10 cellular contexts compared by ENCODE assay signal in the genomic region with DNA sequence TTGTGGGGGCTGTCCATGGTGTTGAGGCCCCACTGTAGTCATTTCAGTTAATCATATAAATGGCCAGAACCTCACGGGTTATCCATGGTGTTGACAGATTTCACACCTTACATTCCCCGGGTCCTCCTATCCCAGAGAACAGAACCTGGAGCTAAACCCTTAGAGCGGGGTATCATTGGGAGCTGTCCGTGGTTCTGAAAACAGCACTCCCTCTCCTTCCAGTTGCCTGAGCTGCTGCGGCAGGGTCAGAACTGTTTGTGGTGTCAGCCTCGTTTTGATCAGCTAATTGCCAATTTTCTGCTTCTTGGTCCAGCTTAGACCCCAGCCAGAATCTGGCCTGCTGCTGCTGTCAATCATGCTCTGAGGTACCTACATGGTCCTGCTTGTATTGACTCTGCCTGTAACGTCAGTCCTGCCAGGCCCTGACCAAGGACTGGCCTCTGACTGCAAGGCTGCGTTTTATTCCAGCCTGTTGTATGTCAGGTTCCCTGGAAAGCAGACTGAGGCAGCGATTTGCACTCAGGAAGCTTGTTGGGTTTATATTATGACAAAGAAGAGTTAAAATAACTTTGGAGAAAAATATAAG. TPM values are rescaled to one million over a fixed set of nuclear protein-coding genes. Genes with fewer than 3 reads are reported as not detected.
DNase-seq lines count a peak whose midpoint lies in the region; ATAC-seq and TF ChIP-seq lines count a peak whose summit lies in the region.
"Had no signal": no experiment of that assay in that cellular context is flagged by ENCODE, and none has a peak within 500 bp of the region (broad histone marks: within the 10 kb centered on the region; RNA-seq: fewer than 3 reads in every experiment).

No MANE protein-coding gene starts in this region.

- no peak overlapping the region for H3K4me3 Mint-ChIP-seq in activated CD8-positive, alpha-beta T cell treated with anti-CD3 and anti-CD28 coated beads, Interleukin-2, amount 10 ng/mL, durations not matched to agents 7 days and 5 days

- no peaks in the 10 kb centered on the region for H3K9me3 Mint-ChIP-seq in activated CD8-positive, alpha-beta T cell treated with anti-CD3 and anti-CD28 coated beads, Interleukin-2, amount 10 ng/mL, durations not matched to agents 7 days and 5 days (ENCODE audit: insufficient read depth)

- H3K4me3 ChIP-seq in coronary artery: no peak overlapping the region
- H3K4me3 ChIP-seq: ovary had no signal

- DNase-seq in Caki2 (ENCODE audit: low read depth): peak; percentile 43
- DNase-seq in HUDEP-2 (lab: John Stamatoyannopoulos, UW; ENCODE audit: unreplicated experiment in 76 of 76): peak in 47 of 76 experiments; percentile 2 to 58 (median 27)
- peak; percentile 51 for DNase-seq in activated CD8-positive, alpha-beta T cell treated with anti-CD3 and anti-CD28 coated beads, Interleukin-2, amount 10 ng/mL, durations not matched to agents 7 days and 5 days
- DNase-seq in kidney glomerular epithelial cell (lab: John Stamatoyannopoulos, UW): peak; percentile 24
- DNase-seq in activated CD4-positive, CD25-positive, alpha-beta regulatory T cell treated with anti-CD3 and anti-CD28 coated beads, Interleukin-2, amount 50 U/mL, for 72 hours: no peak
- DNase-seq in coronary artery (ENCODE audit: low spot score): no peak
- DNase-seq in effector CD4-positive, alpha-beta T cell: no peak
- DNase-seq: cerebellar nuclear complex had no signal

- H3K27ac Mint-ChIP-seq in activated CD8-positive, alpha-beta T cell treated with anti-CD3 and anti-CD28 coated beads, Interleukin-2, amount 10 ng/mL, durations not matched to agents 7 days and 5 days: no peak overlapping the region

- POLR2A ChIA-PET in activated CD8-positive, alpha-beta T cell treated with anti-CD3 and anti-CD28 coated beads, Interleukin-2, amount 10 ng/mL, durations not matched to agents 7 days and 5 days (lab: Charles Lee): no interaction called here

- H3K27ac ChIP-seq in coronary artery: no peak overlapping the region
- H3K27ac ChIP-seq: ovary had no signal

- no peaks in the 10 kb centered on the region for H3K27me3 Mint-ChIP-seq in activated CD8-positive, alpha-beta T cell treated with anti-CD3 and anti-CD28 coated beads, Interleukin-2, amount 10 ng/mL, durations not matched to agents 7 days and 5 days (ENCODE audit: low read depth)

- TF ChIP-seq CTCF in coronary artery (IDR thresholded peaks at IDR 0.05): no peak

- no peak for ATAC-seq in activated CD8-positive, alpha-beta T cell treated with anti-CD3 and anti-CD28 coated beads, Interleukin-2, amount 10 ng/mL, durations not matched to agents 7 days and 5 days
- ATAC-seq in HG03139 (IDR thresholded peaks at IDR 0.05; ENCODE audit: unreplicated experiment): no peak

- in situ Hi-C loops in Caki2 (cut with HindIII; ENCODE audit: low pct_unique_long_range_greater_than_20kb, low sequenced_read_pairs): no loop called here

- H3K36me3 Mint-ChIP-seq in activated CD8-positive, alpha-beta T cell treated with anti-CD3 and anti-CD28 coated beads, Interleukin-2, amount 10 ng/mL, durations not matched to agents 7 days and 5 days (ENCODE audit: low read depth): no peaks in the 10 kb centered on the region

- H3K4me1 Mint-ChIP-seq in activated CD8-positive, alpha-beta T cell treated with anti-CD3 and anti-CD28 coated beads, Interleukin-2, amount 10 ng/mL, durations not matched to agents 7 days and 5 days (ENCODE audit: low read depth): no peaks in the 10 kb centered on the region

- CTCF ChIA-PET in activated CD8-positive, alpha-beta T cell treated with anti-CD3 and anti-CD28 coated beads, Interleukin-2, amount 10 ng/mL, durations not matched to agents 7 days and 5 days (lab: Charles Lee): interaction anchor here (1.4 kb wide), 1 partner anchor 325 kb away, joined by 4 read pairs; no protein-coding TSS in a partner anchor

RNA-seq across cellular contexts. Expression of gene KCTD15, which starts 55.8 kb away (rescaled TPM):
- total RNA-seq in Caki2 (2014; rRNA removed; shearing (Covaris generic); ENCODE audit: low replicate concordance): 88.9 and 193 TPM in 2 replicates
- under 1 TPM; 0.42 TPM for total RNA-seq in activated CD8-positive, alpha-beta T cell treated with anti-CD3 and anti-CD28 coated beads, Interleukin-2, amount 10 ng/mL, durations not matched to agents 7 days and 5 days

Comparison
In these comparisons a context has a peak if more than half of its experiments do, and no peak if none do; other contexts are left out.
1. DNase-seq: peak in Caki2 (single experiment), HUDEP-2 (47 of 76), activated CD8-positive, alpha-beta T cell treated with anti-CD3 and anti-CD28 coated beads, Interleukin-2, amount 10 ng/mL, durations not matched to agents 7 days and 5 days (single experiment) and kidney glomerular epithelial cell (single experiment); none in activated CD4-positive, CD25-positive, alpha-beta regulatory T cell treated with anti-CD3 and anti-CD28 coated beads, Interleukin-2, amount 50 U/mL, for 72 hours (single experiment), coronary artery (single experiment) and effector CD4-positive, alpha-beta T cell (single experiment).
2. RNA of gene KCTD15, which starts 55.8 kb away (total RNA-seq): 88.9 to 193 TPM in Caki2; 0.42 TPM in activated CD8-positive, alpha-beta T cell treated with anti-CD3 and anti-CD28 coated beads, Interleukin-2, amount 10 ng/mL, durations not matched to agents 7 days and 5 days; every median in the first group is over 10 times any median in the second.